ENCODE assay signal across 10 cellular contexts in the genomic region with DNA sequence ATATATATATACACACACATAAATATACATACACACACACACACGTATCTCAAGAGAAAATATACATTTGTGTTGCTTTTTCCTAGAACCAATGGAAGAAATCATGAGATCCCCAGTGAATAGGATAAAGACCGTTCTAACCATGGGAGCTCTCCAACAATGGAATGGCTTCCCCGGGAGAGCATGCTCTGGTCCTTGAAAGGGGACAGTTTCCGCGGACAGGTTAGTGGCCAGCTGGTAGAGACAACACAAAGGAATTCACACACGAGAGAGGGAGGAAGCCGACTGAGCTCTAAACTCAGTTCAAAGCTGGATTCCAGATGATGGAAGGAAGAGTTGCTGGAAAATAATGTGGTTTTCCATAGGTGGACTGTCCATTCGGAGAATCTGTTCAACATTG.
DNase-seq lines count a peak whose midpoint lies in the region; ATAC-seq, FAIRE-seq and TF ChIP-seq lines count a peak whose summit lies in the region.
"Had no signal": no experiment of that assay in that cellular context is flagged by ENCODE, and none has a peak within 500 bp of the region (broad histone marks: within the 10 kb centered on the region; RNA-seq: fewer than 3 reads in every experiment).

No MANE protein-coding gene starts in this region.

- POLR2A ChIA-PET in A549 (lab: Yijun Ruan, JAX) = interaction anchor here (1.2 to 1.5 kb wide), 3 partner anchors 148 to 151 kb away, joined by 3 to 4 read pairs (median 3); no protein-coding TSS in a partner anchor
- POLR2A ChIA-PET in CD8-positive, alpha-beta T cell (lab: Charles Lee) = no interaction called here

- H4K20me1 ChIP-seq in KMS-11 (ENCODE audit: insufficient read depth) = no peaks in the 10 kb centered on the region
- H4K20me1 ChIP-seq: BLaER1 had no signal

- no peaks in the 10 kb centered on the region for H3K27me3 Mint-ChIP-seq in T-helper 17 cell
- no peaks in the 10 kb centered on the region for H3K27me3 Mint-ChIP-seq in CD8-positive, alpha-beta T cell (ENCODE audit: low read depth)
- H3K27me3 Mint-ChIP-seq: CD8-positive, alpha-beta memory T cell had no signal

- no peak overlapping the region for H3K4me3 ChIP-seq in A549
- no peak overlapping the region for H3K4me3 ChIP-seq in KMS-11 (IDR thresholded peaks at IDR 0.05; ENCODE audit: insufficient read depth, low read depth, low read length)
- H3K4me3 ChIP-seq in neutrophil (ENCODE audit: low read depth in 1 of 2, low read length in 1 of 2) = peak overlapping the region in 1 of 2 experiments; percentile 42
- no peak overlapping the region for H3K4me3 ChIP-seq in CD8-positive, alpha-beta T cell (ENCODE audit: low read depth, low read length)
- H3K4me3 ChIP-seq: BLaER1 had no signal

- WGBS in A549 (ENCODE audit: missing lambda C conversion rate) = 87% methylated on average over 8 of the region's 8 CpGs

- CTCF ChIA-PET in A549 (lab: Yijun Ruan, JAX) = interaction anchor here (0.5 to 5.2 kb wide), 27 partner anchors 9 to 1009 kb away, joined by 3 to 55 read pairs (median 5); a partner anchor contains a TSS
- CTCF ChIA-PET in CD8-positive, alpha-beta T cell (lab: Charles Lee) = interaction anchor here (0.6 to 0.7 kb wide), 3 partner anchors 150 to 598 kb away, joined by 3 read pairs; no protein-coding TSS in a partner anchor

- no peak for TF ChIP-seq RAD21 in A549 (conservative IDR thresholded peaks at IDR 0.05 in 1 of 2, IDR thresholded peaks at IDR 0.05 in 1 of 2)

- H3K36me3 ChIP-seq in KMS-11 (ENCODE audit: insufficient read depth) = no peaks in the 10 kb centered on the region
- H3K36me3 ChIP-seq in neutrophil = peaks cover 11% of the 10 kb centered on the region
- no peaks in the 10 kb centered on the region for H3K36me3 ChIP-seq in CD8-positive, alpha-beta T cell (ENCODE audit: insufficient read depth, low read length)
- H3K36me3 ChIP-seq: BLaER1 had no signal

- H3K27me3 ChIP-seq in KMS-11 (ENCODE audit: insufficient read depth, low read depth) = no peaks in the 10 kb centered on the region
- no peaks in the 10 kb centered on the region for H3K27me3 ChIP-seq in neutrophil
- no peaks in the 10 kb centered on the region for H3K27me3 ChIP-seq in CD8-positive, alpha-beta T cell (ENCODE audit: insufficient read depth, low read length)
- H3K27me3 ChIP-seq: BLaER1 had no signal

- no peaks in the 10 kb centered on the region for H3K9me3 Mint-ChIP-seq in CD8-positive, alpha-beta T cell
- no peaks in the 10 kb centered on the region for H3K9me3 Mint-ChIP-seq in activated naive CD4-positive, alpha-beta T cell treated with anti-CD3 and anti-CD28 coated beads, Interleukin-2, amount 50 U/mL, for 72 hours
- H3K9me3 Mint-ChIP-seq: CD8-positive, alpha-beta memory T cell had no signal

- DNase-seq in A549 (ENCODE audit: low read depth in 1 of 2, low spot score in 1 of 2) = no peak
- DNase-seq in dermis blood vessel endothelial cell = peak; percentile 20
- DNase-seq in T-helper 17 cell = no peak
- DNase-seq in NCI-H1417 (lab: John Stamatoyannopoulos, UW) = no peak
- no peak for DNase-seq in CD8-positive, alpha-beta T cell
- DNase-seq in activated naive CD4-positive, alpha-beta T cell treated with anti-CD3 and anti-CD28 coated beads, Interleukin-2, amount 50 U/mL, for 72 hours (ENCODE audit: low spot score in 2 of 2) = no peak

- H3K9me3 ChIP-seq in A549 = no peaks in the 10 kb centered on the region
- H3K9me3 ChIP-seq in neutrophil = no peaks in the 10 kb centered on the region
- no peaks in the 10 kb centered on the region for H3K9me3 ChIP-seq in T-helper 17 cell (ENCODE audit: control insufficient read depth, low read length, poor library complexity, severe bottlenecking)
- H3K9me3 ChIP-seq in CD8-positive, alpha-beta T cell (ENCODE audit: low read length) = no peaks in the 10 kb centered on the region
- H3K9me3 ChIP-seq: BLaER1 had no signal

- no peak overlapping the region for H3K9ac ChIP-seq in KMS-11
- H3K9ac ChIP-seq: BLaER1 had no signal

- no peak overlapping the region for H3K4me3 Mint-ChIP-seq in T-helper 17 cell
- no peak overlapping the region for H3K4me3 Mint-ChIP-seq in CD8-positive, alpha-beta T cell
- H3K4me3 Mint-ChIP-seq: CD8-positive, alpha-beta memory T cell had no signal

- no peak overlapping the region for H3K27ac ChIP-seq in A549
- no peak overlapping the region for H3K27ac ChIP-seq in KMS-11
- H3K27ac ChIP-seq in neutrophil = peak overlapping the region; percentile 47
- H3K27ac ChIP-seq in CD8-positive, alpha-beta T cell (ENCODE audit: low read depth, low read length) = no peak overlapping the region
- H3K27ac ChIP-seq: BLaER1 had no signal

- ATAC-seq in A549 (no peak), T-helper 17 cell (no peak)
- ATAC-seq in CD8-positive, alpha-beta T cell = no peak
- ATAC-seq in activated naive CD4-positive, alpha-beta T cell treated with anti-CD3 and anti-CD28 coated beads, Interleukin-2, amount 50 U/mL, for 72 hours = no peak

- intact Hi-C loops in CD8-positive, alpha-beta T cell (cut with DNase I, micrococcal nuclease) = loop anchor here (5.0 to 10.0 kb wide), 3 partner anchors 291 to 723 kb away; no protein-coding TSS in a partner anchor

- TF ChIP-seq CTCF in A549 (IDR thresholded peaks at IDR 0.05) (no peak), KMS-11 (conservative IDR thresholded peaks at IDR 0.05; ENCODE audit: low read depth, low read length) (no peak), neutrophil (IDR thresholded peaks at IDR 0.05) (no peak)
- TF ChIP-seq CTCF in CD8-positive, alpha-beta T cell (IDR thresholded peaks at IDR 0.05) = no peak

- H3K79me2 ChIP-seq in KMS-11 (ENCODE audit: insufficient read depth, low read depth) = no peaks in the 10 kb centered on the region

- TF ChIP-seq EP300 in A549 (IDR thresholded peaks at IDR 0.05) = no peak

- no peaks in the 10 kb centered on the region for H3K4me1 Mint-ChIP-seq in T-helper 17 cell
- H3K4me1 Mint-ChIP-seq in CD8-positive, alpha-beta T cell (ENCODE audit: low read depth) = no peaks in the 10 kb centered on the region
- H3K4me1 Mint-ChIP-seq: CD8-positive, alpha-beta memory T cell had no signal

- peak overlapping the region; percentile 71 for H3K4me2 ChIP-seq in A549
- H3K4me2 ChIP-seq in KMS-11 = peak overlapping the region; percentile 72; the same call in 1 of the 2 replicates

- no peak for FAIRE-seq in A549 (lab: Jason Lieb, UNC)

- H3K27ac Mint-ChIP-seq in T-helper 17 cell = no peak overlapping the region
- no peak overlapping the region for H3K27ac Mint-ChIP-seq in CD8-positive, alpha-beta T cell
- no peak overlapping the region for H3K27ac Mint-ChIP-seq in activated naive CD4-positive, alpha-beta T cell treated with anti-CD3 and anti-CD28 coated beads, Interleukin-2, amount 50 U/mL, for 72 hours

- no peak overlapping the region for H2AFZ ChIP-seq in KMS-11 (ENCODE audit: low read depth)

- H3K4me1 ChIP-seq in A549 = no peaks in the 10 kb centered on the region
- H3K4me1 ChIP-seq in KMS-11 (ENCODE audit: low read depth, poor library complexity, severe bottlenecking) = peaks cover 7% of the 10 kb centered on the region
- peaks cover 12 to 20% of the 10 kb centered on the region in 2 experiments for H3K4me1 ChIP-seq in neutrophil (ENCODE audit: control insufficient read depth in 1 of 2, insufficient read depth in 1 of 2, low read depth in 1 of 2, low read length in 1 of 2)
- peaks cover 8% of the 10 kb centered on the region for H3K4me1 ChIP-seq in CD8-positive, alpha-beta T cell (ENCODE audit: insufficient read depth, low read length)

- H3K36me3 Mint-ChIP-seq in T-helper 17 cell (ENCODE audit: low read depth) = peaks cover 2% of the 10 kb centered on the region
- H3K36me3 Mint-ChIP-seq in CD8-positive, alpha-beta T cell = peaks cover under 1% of the 10 kb centered on the region
- no peaks in the 10 kb centered on the region for H3K36me3 Mint-ChIP-seq in activated naive CD4-positive, alpha-beta T cell treated with anti-CD3 and anti-CD28 coated beads, Interleukin-2, amount 50 U/mL, for 72 hours

- no peak for TF ChIP-seq POLR2A in A549 (IDR thresholded peaks at IDR 0.05; ENCODE audit: low read length)

TF ChIP-seq in A549, 52 proteins besides CTCF, POLR2A, EP300 and RAD21:
- TF ChIP-seq ZNF302 (CRISPR knock-in tag; IDR thresholded peaks at IDR 0.05) = no peak
- TF ChIP-seq, protein P1, sequence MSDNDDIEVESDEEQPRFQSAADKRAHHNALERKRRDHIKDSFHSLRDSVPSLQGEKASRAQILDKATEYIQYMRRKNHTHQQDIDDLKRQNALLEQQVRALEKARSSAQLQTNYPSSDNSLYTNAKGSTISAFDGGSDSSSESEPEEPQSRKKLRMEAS (IDR thresholded peaks at IDR 0.05) = no peak
- TF ChIP-seq SREBF2 (IDR thresholded peaks at IDR 0.05) = no peak
- no peak for TF ChIP-seq CHD4 (IDR thresholded peaks at IDR 0.05; ENCODE audit: borderline replicate concordance)
- no peak for TF ChIP-seq FOSL2 (IDR thresholded peaks at IDR 0.05)
- TF ChIP-seq FOSL2 (CRISPR knock-in tag; IDR thresholded peaks at IDR 0.05) = no peak
TF ChIP-seq in A549: peak in this region for 0.
